Comparison of ENCODE assay signal across 2 cellular contexts in genomic region chr15:96272427-96272826, GRCh38.
TF ChIP-seq lines count a peak whose summit lies in the region.

No MANE protein-coding gene starts in this region.

TF ChIP-seq in HEK293, 187 proteins besides CTCF, POLR2A, EP300 and RAD21:
- TF ChIP-seq ATF2 (tag by site-specific recombination; IDR thresholded peaks at IDR 0.05; ENCODE audit: low read depth) (peak; percentile 62), ZNF692 (tag by site-specific recombination; IDR thresholded peaks at IDR 0.05) (no peak), KLF1 (tag by site-specific recombination; IDR thresholded peaks at IDR 0.05) (no peak)
TF ChIP-seq in HEK293: peak in this region for 1.

TF ChIP-seq in endothelial cell of umbilical vein, 7 proteins besides CTCF, POLR2A, EP300 and RAD21 (continued from another document):
- no peak for TF ChIP-seq GATA2 (IDR thresholded peaks at IDR 0.05; ENCODE audit: insufficient read depth, insufficient read length, low read depth, low read length)
- TF ChIP-seq MAX (IDR thresholded peaks at IDR 0.05; ENCODE audit: insufficient read depth, insufficient read length): no peak
- no peak for TF ChIP-seq JUN (IDR thresholded peaks at IDR 0.05; ENCODE audit: borderline replicate concordance, insufficient read depth, insufficient read length, low read depth)
- TF ChIP-seq MYC (IDR thresholded peaks at IDR 0.05; ENCODE audit: low read depth, low read length): no peak
- TF ChIP-seq FOS (IDR thresholded peaks at IDR 0.05; ENCODE audit: borderline replicate concordance, insufficient read depth, low read length): no peak
